Comparison of ENCODE assay signal across 12 cellular contexts in the genomic region with DNA sequence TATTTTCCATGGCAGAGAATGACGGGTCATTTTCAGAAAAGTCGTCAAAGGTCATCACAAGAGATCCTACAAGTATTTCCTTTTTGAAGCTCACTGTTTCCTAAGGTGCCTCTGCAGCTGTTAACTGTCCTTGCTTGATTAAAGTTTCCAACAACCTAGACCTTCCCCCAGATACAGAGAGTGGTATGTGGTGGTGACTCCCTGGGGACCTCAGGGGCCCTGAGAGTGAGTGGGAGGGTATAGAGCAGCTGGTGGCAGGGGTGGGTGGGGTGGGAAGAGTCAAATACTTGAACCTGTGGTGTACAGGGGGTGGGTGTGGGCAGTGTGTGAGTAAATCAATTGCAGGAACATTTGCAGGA. TPM values are rescaled to one million over a fixed set of nuclear protein-coding genes. Genes with fewer than 3 reads are reported as not detected.
DNase-seq lines count a peak whose midpoint lies in the region; ATAC-seq lines count a peak whose summit lies in the region.
"Had no signal": no experiment of that assay in that cellular context is flagged by ENCODE, and none has a peak within 500 bp of the region (broad histone marks: within the 10 kb centered on the region; RNA-seq: fewer than 3 reads in every experiment).

No MANE protein-coding gene starts in this region.

- H3K4me1 Mint-ChIP-seq in CD8-positive, alpha-beta memory T cell = peaks cover 41 to 49% (median 46%) of the 10 kb centered on the region in 3 donors
- peaks cover 62% of the 10 kb centered on the region for H3K4me1 Mint-ChIP-seq in activated T-helper 2 cell treated with anti-CD3 and anti-CD28 coated beads, Interferon-gamma antibody, Interleukin-2, Interleukin-4, amounts not matched to agents 10 μg/mL and 5 μg/mL and 100 μg/mL, durations not matched to agents 14 hours and 24 hours and 36 hours (ENCODE audit: low read depth)

- H3K36me3 ChIP-seq in CD8-positive, alpha-beta memory T cell (ENCODE audit: insufficient read depth, low read length) = no peaks in the 10 kb centered on the region
- H3K36me3 ChIP-seq: adrenal gland had no signal

- DNase-seq in CD8-positive, alpha-beta memory T cell = no peak
- DNase-seq in activated T-helper 2 cell treated with anti-CD3 and anti-CD28 coated beads, Interferon-gamma antibody, Interleukin-2, Interleukin-4, amounts not matched to agents 10 μg/mL and 5 μg/mL and 100 μg/mL, durations not matched to agents 14 hours and 24 hours and 36 hours (ENCODE audit: low spot score) = no peak
- DNase-seq in activated effector memory CD4-positive, alpha-beta T cell treated with Interleukin-2 at 50 U/mL for 16 hours = no peak
- no peak for DNase-seq in SHP77 treated with DMSO at 0.1 percent for 48 hours (lab: John Stamatoyannopoulos, UW)
- DNase-seq in SK-N-DZ (ENCODE audit: low spot score) = no peak
- DNase-seq in SIG-M5 treated with dmso at 0.1 percent for 504 hours (lab: John Stamatoyannopoulos, UW; ENCODE audit: unreplicated experiment) = no peak
- DNase-seq: DMS53, foreskin keratinocyte had no signal

- intact Hi-C loops in activated T-helper 2 cell treated with anti-CD3 and anti-CD28 coated beads, Interferon-gamma antibody, Interleukin-2, Interleukin-4, amounts not matched to agents 10 μg/mL and 5 μg/mL and 100 μg/mL, durations not matched to agents 14 hours and 24 hours and 36 hours (cut with micrococcal nuclease) = loop anchor here (1.0 to 2.0 kb wide), 4 partner anchors 15 to 113 kb away; a partner anchor contains a TSS

- peak overlapping the region; percentile 88 to 99 (median 97) for H3K27ac Mint-ChIP-seq in CD8-positive, alpha-beta memory T cell
- H3K27ac Mint-ChIP-seq in activated T-helper 2 cell treated with anti-CD3 and anti-CD28 coated beads, Interferon-gamma antibody, Interleukin-2, Interleukin-4, amounts not matched to agents 10 μg/mL and 5 μg/mL and 100 μg/mL, durations not matched to agents 14 hours and 24 hours and 36 hours = peak overlapping the region; percentile 95

- peaks cover 0 to 1% of the 10 kb centered on the region in 2 donors for H3K27me3 Mint-ChIP-seq in CD8-positive, alpha-beta memory T cell
- H3K27me3 Mint-ChIP-seq in activated T-helper 2 cell treated with anti-CD3 and anti-CD28 coated beads, Interferon-gamma antibody, Interleukin-2, Interleukin-4, amounts not matched to agents 10 μg/mL and 5 μg/mL and 100 μg/mL, durations not matched to agents 14 hours and 24 hours and 36 hours (ENCODE audit: low read depth) = no peaks in the 10 kb centered on the region

- CTCF ChIA-PET in CD8-positive, alpha-beta memory T cell (lab: Charles Lee) = interaction anchor here (1.0 to 14.7 kb wide), 13 partner anchors 9 to 170 kb away, joined by 3 to 200 read pairs (median 6); a partner anchor contains a TSS

- H3K9me3 ChIP-seq in CD8-positive, alpha-beta memory T cell (ENCODE audit: low read length) = no peaks in the 10 kb centered on the region
- H3K9me3 ChIP-seq: adrenal gland had no signal

- peaks cover 34% of the 10 kb centered on the region for H3K4me1 ChIP-seq in CD8-positive, alpha-beta memory T cell (ENCODE audit: insufficient read depth, low read length)
- H3K4me1 ChIP-seq: foreskin keratinocyte had no signal

- ATAC-seq in GM19438 (IDR thresholded peaks at IDR 0.05; ENCODE audit: low read depth, unreplicated experiment) (peak; percentile 49), HG03196 (IDR thresholded peaks at IDR 0.05; ENCODE audit: unreplicated experiment) (peak; percentile 35)
- ATAC-seq: foreskin keratinocyte had no signal

- POLR2A ChIA-PET in CD8-positive, alpha-beta memory T cell (lab: Charles Lee) = interaction anchor here (1.0 to 2.5 kb wide), 9 partner anchors 9 to 113 kb away, joined by 3 to 14 read pairs (median 5); a partner anchor contains a TSS

- no peaks in the 10 kb centered on the region for H3K9me3 Mint-ChIP-seq in CD8-positive, alpha-beta memory T cell
- no peaks in the 10 kb centered on the region for H3K9me3 Mint-ChIP-seq in activated T-helper 2 cell treated with anti-CD3 and anti-CD28 coated beads, Interferon-gamma antibody, Interleukin-2, Interleukin-4, amounts not matched to agents 10 μg/mL and 5 μg/mL and 100 μg/mL, durations not matched to agents 14 hours and 24 hours and 36 hours

- H3K36me3 Mint-ChIP-seq in CD8-positive, alpha-beta memory T cell = no peaks in the 10 kb centered on the region
- H3K36me3 Mint-ChIP-seq in activated T-helper 2 cell treated with anti-CD3 and anti-CD28 coated beads, Interferon-gamma antibody, Interleukin-2, Interleukin-4, amounts not matched to agents 10 μg/mL and 5 μg/mL and 100 μg/mL, durations not matched to agents 14 hours and 24 hours and 36 hours (ENCODE audit: low read depth) = peaks cover under 1% of the 10 kb centered on the region

- peak overlapping the region; percentile 54 for H3K27ac ChIP-seq in CD8-positive, alpha-beta memory T cell (ENCODE audit: low read depth, low read length)
- H3K27ac ChIP-seq: foreskin keratinocyte had no signal

- H3K4me3 Mint-ChIP-seq in CD8-positive, alpha-beta memory T cell = peak overlapping the region; percentile 53 to 92 (median 89)
- H3K4me3 Mint-ChIP-seq in activated T-helper 2 cell treated with anti-CD3 and anti-CD28 coated beads, Interferon-gamma antibody, Interleukin-2, Interleukin-4, amounts not matched to agents 10 μg/mL and 5 μg/mL and 100 μg/mL, durations not matched to agents 14 hours and 24 hours and 36 hours (ENCODE audit: low read depth) = peak overlapping the region; percentile 47

- no peaks in the 10 kb centered on the region for H3K27me3 ChIP-seq in CD8-positive, alpha-beta memory T cell (ENCODE audit: insufficient read depth, low read length, poor library complexity, severe bottlenecking)
- H3K27me3 ChIP-seq: adrenal gland had no signal

- H3K4me3 ChIP-seq in CD8-positive, alpha-beta memory T cell (ENCODE audit: low read length) = no peak overlapping the region
- H3K4me3 ChIP-seq: adrenal gland had no signal

RNA-seq across cellular contexts. Expression of a gene that starts 1.6 kb away (rescaled TPM):
- 1 to 10 TPM; 6.4 to 6.5 TPM for total RNA-seq in CD8-positive, alpha-beta memory T cell
- 5.1 TPM for polyA plus RNA-seq in CD8-positive, alpha-beta memory T cell
- 11.3 and 11.4 TPM in 2 replicates for total RNA-seq in activated T-helper 2 cell treated with anti-CD3 and anti-CD28 coated beads, Interferon-gamma antibody, Interleukin-2, Interleukin-4, amounts not matched to agents 10 μg/mL and 5 μg/mL and 100 μg/mL, durations not matched to agents 14 hours and 24 hours and 36 hours
- polyA plus RNA-seq in SK-N-DZ (2014; cell fraction: cytosol; rRNA removed) = not detected in 2 replicates
- polyA plus RNA-seq in SK-N-DZ (2014; cell fraction: nucleus; rRNA removed) = 0.73 and 2.4 TPM in 2 replicates

RNA-seq across cellular contexts. Expression of a gene that starts 14.7 kb away (rescaled TPM):
- 10 to 100 TPM; 44.2 to 46.8 TPM for total RNA-seq in CD8-positive, alpha-beta memory T cell
- polyA plus RNA-seq in CD8-positive, alpha-beta memory T cell = 15.9 TPM
- 44.5 and 48.0 TPM in 2 replicates for total RNA-seq in activated T-helper 2 cell treated with anti-CD3 and anti-CD28 coated beads, Interferon-gamma antibody, Interleukin-2, Interleukin-4, amounts not matched to agents 10 μg/mL and 5 μg/mL and 100 μg/mL, durations not matched to agents 14 hours and 24 hours and 36 hours
- polyA plus RNA-seq in SK-N-DZ (2014; cell fraction: cytosol; rRNA removed) = 5.7 and 8.4 TPM in 2 replicates
- 38.2 and 46.7 TPM in 2 replicates for polyA plus RNA-seq in SK-N-DZ (2014; cell fraction: nucleus; rRNA removed)

RNA-seq across cellular contexts. Expression of a gene that starts 31.0 kb away (rescaled TPM):
- total RNA-seq in CD8-positive, alpha-beta memory T cell = 10 to 100 TPM; 43.1 TPM
- polyA plus RNA-seq in CD8-positive, alpha-beta memory T cell = 196 TPM
- total RNA-seq in activated T-helper 2 cell treated with anti-CD3 and anti-CD28 coated beads, Interferon-gamma antibody, Interleukin-2, Interleukin-4, amounts not matched to agents 10 μg/mL and 5 μg/mL and 100 μg/mL, durations not matched to agents 14 hours and 24 hours and 36 hours = 90.2 and 92.1 TPM in 2 replicates
- 2.9 and 4.0 TPM in 2 replicates for polyA plus RNA-seq in SK-N-DZ (2014; cell fraction: cytosol; rRNA removed)
- 0.88 and 4.5 TPM in 2 replicates for polyA plus RNA-seq in SK-N-DZ (2014; cell fraction: nucleus; rRNA removed)
- total RNA-seq: foreskin keratinocyte, RPMI7951 had no signal
- polyA plus RNA-seq: foreskin keratinocyte had no signal

RNA-seq across cellular contexts. Expression of a gene that starts 38.0 kb away (rescaled TPM):
- over 10,000 TPM in 1 of 2 experiments, 1,000 to 10,000 TPM in 1; 7,718 to 11,549 TPM for total RNA-seq in CD8-positive, alpha-beta memory T cell
- polyA plus RNA-seq in CD8-positive, alpha-beta memory T cell = not detected
- total RNA-seq in activated T-helper 2 cell treated with anti-CD3 and anti-CD28 coated beads, Interferon-gamma antibody, Interleukin-2, Interleukin-4, amounts not matched to agents 10 μg/mL and 5 μg/mL and 100 μg/mL, durations not matched to agents 14 hours and 24 hours and 36 hours = 5,290 and 6,583 TPM in 2 replicates
- polyA plus RNA-seq in SK-N-DZ (2014; cell fraction: cytosol; rRNA removed) = not detected in 2 replicates
- polyA plus RNA-seq in SK-N-DZ (2014; cell fraction: nucleus; rRNA removed) = not detected in 2 replicates

RNA-seq across cellular contexts. Expression of a gene that starts 38.3 kb away (rescaled TPM):
- total RNA-seq in CD8-positive, alpha-beta memory T cell = 10 to 100 TPM; 18.5 to 20.0 TPM
- 105 TPM for polyA plus RNA-seq in CD8-positive, alpha-beta memory T cell
- 23.0 TPM in 2 replicates for total RNA-seq in activated T-helper 2 cell treated with anti-CD3 and anti-CD28 coated beads, Interferon-gamma antibody, Interleukin-2, Interleukin-4, amounts not matched to agents 10 μg/mL and 5 μg/mL and 100 μg/mL, durations not matched to agents 14 hours and 24 hours and 36 hours
- polyA plus RNA-seq in SK-N-DZ (2014; cell fraction: cytosol; rRNA removed) = 6.5 and 7.8 TPM in 2 replicates
- 7.7 and 8.2 TPM in 2 replicates for polyA plus RNA-seq in SK-N-DZ (2014; cell fraction: nucleus; rRNA removed)
